Comparison of ENCODE assay signal across 8 cellular contexts in the genomic region with DNA sequence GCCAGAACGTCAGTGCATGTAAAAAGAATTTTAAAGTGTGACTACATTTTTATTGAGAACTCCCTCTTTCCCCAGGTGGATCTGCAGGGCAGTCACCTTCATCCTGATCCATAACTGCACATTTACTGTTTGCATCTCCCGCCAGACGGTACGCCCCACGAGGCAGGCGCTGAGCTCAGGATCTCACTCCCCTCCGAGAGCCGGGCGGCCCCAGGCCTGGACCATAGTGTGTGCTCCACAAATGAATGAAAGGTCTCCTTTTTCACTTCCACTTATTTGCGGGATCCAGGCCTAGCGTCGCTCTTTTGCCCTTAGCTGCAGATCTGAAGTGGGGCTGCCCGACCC. TPM values are rescaled to one million over a fixed set of nuclear protein-coding genes. Genes with fewer than 3 reads are reported as not detected.
DNase-seq lines count a peak whose midpoint lies in the region; ATAC-seq and TF ChIP-seq lines count a peak whose summit lies in the region.

No MANE protein-coding gene starts in this region.

- H3K27me3 ChIP-seq in CD4-positive, alpha-beta memory T cell (ENCODE audit: insufficient read depth, low read length): no peaks in the 10 kb centered on the region
- H3K27me3 ChIP-seq in RWPE2 (ENCODE audit: insufficient read depth, poor library complexity, severe bottlenecking): no peaks in the 10 kb centered on the region

- peak overlapping the region; percentile 87 to 99 (median 96) for H3K27ac Mint-ChIP-seq in CD4-positive, alpha-beta memory T cell
- H3K27ac Mint-ChIP-seq in stimulated activated effector memory CD8-positive, alpha-beta T cell treated with anti-CD3 and anti-CD28 coated beads, Interleukin-12 subunit alpha, Interleukin-12 subunit beta, amount 100 ng/mL, for 72 hours: peak overlapping the region; percentile 93

- H3K4me1 ChIP-seq in CD4-positive, alpha-beta memory T cell (ENCODE audit: insufficient read depth, low read length): peaks cover 48% of the 10 kb centered on the region
- peaks cover 9% of the 10 kb centered on the region for H3K4me1 ChIP-seq in RWPE2 (ENCODE audit: insufficient read depth, poor library complexity, severe bottlenecking)

- CTCF ChIA-PET in CD4-positive, alpha-beta memory T cell (lab: Charles Lee; ENCODE audit: partially characterized antibody): interaction anchor here (0.7 to 1.0 kb wide), 3 partner anchors 10 to 21 kb away, joined by 3 to 5 read pairs (median 3); no protein-coding TSS in a partner anchor

- H3K27me3 Mint-ChIP-seq in CD4-positive, alpha-beta memory T cell: no peaks in the 10 kb centered on the region

- H3K9me3 Mint-ChIP-seq in CD4-positive, alpha-beta memory T cell: peaks cover 0 to 1% (median 0%) of the 10 kb centered on the region in 8 donors
- H3K9me3 Mint-ChIP-seq in stimulated activated effector memory CD8-positive, alpha-beta T cell treated with anti-CD3 and anti-CD28 coated beads, Interleukin-12 subunit alpha, Interleukin-12 subunit beta, amount 100 ng/mL, for 72 hours: no peaks in the 10 kb centered on the region

- ATAC-seq in HG03159 (IDR thresholded peaks at IDR 0.05; ENCODE audit: unreplicated experiment) (peak; percentile 48), RWPE2 (ENCODE audit: low read depth) (peak; percentile 41), left lobe of liver (peak; percentile 50)
- ATAC-seq in stimulated activated effector memory CD8-positive, alpha-beta T cell treated with anti-CD3 and anti-CD28 coated beads, Interleukin-12 subunit alpha, Interleukin-12 subunit beta, amount 100 ng/mL, for 72 hours: peak; percentile 63

- H3K36me3 Mint-ChIP-seq in CD4-positive, alpha-beta memory T cell: peaks cover 38 to 78% of the 10 kb centered on the region in 2 donors
- H3K36me3 Mint-ChIP-seq in stimulated activated effector memory CD8-positive, alpha-beta T cell treated with anti-CD3 and anti-CD28 coated beads, Interleukin-12 subunit alpha, Interleukin-12 subunit beta, amount 100 ng/mL, for 72 hours: peaks cover 61% of the 10 kb centered on the region

- H3K4me3 ChIP-seq in CD4-positive, alpha-beta memory T cell (ENCODE audit: low read length in 2 of 2): peak overlapping the region; percentile 90 to 94
- H3K4me3 ChIP-seq in RWPE2 (ENCODE audit: severe bottlenecking): peak overlapping the region; percentile 59

- peak overlapping the region; percentile 98 to 100 (median 98) for H3K4me3 Mint-ChIP-seq in CD4-positive, alpha-beta memory T cell
- H3K4me3 Mint-ChIP-seq in stimulated activated effector memory CD8-positive, alpha-beta T cell treated with anti-CD3 and anti-CD28 coated beads, Interleukin-12 subunit alpha, Interleukin-12 subunit beta, amount 100 ng/mL, for 72 hours: peak overlapping the region; percentile 98

- TF ChIP-seq CTCF in RWPE2 (IDR thresholded peaks at IDR 0.05; ENCODE audit: poor library complexity, severe bottlenecking): no peak

- POLR2A ChIA-PET in CD4-positive, alpha-beta memory T cell (lab: Charles Lee; ENCODE audit: partially characterized antibody): interaction anchor here (0.8 to 1.5 kb wide), 6 partner anchors 11 to 644 kb away, joined by 3 to 9 read pairs (median 3); no protein-coding TSS in a partner anchor

- no peaks in the 10 kb centered on the region for H3K9me3 ChIP-seq in CD4-positive, alpha-beta memory T cell (ENCODE audit: control insufficient read depth in 1 of 2, low read length in 2 of 2)
- H3K9me3 ChIP-seq in RWPE2 (ENCODE audit: severe bottlenecking): no peaks in the 10 kb centered on the region

- intact Hi-C loops in CD4-positive, alpha-beta memory T cell (cut with micrococcal nuclease): loop anchor here (5.0 to 10.0 kb wide), 4 partner anchors 561 to 1911 kb away; a partner anchor contains a TSS

- H3K27ac ChIP-seq in CD4-positive, alpha-beta memory T cell (ENCODE audit: low read depth, low read length): peak overlapping the region; percentile 67
- H3K27ac ChIP-seq in RWPE2 (ENCODE audit: poor library complexity, severe bottlenecking) (peak overlapping the region; percentile 65), caudate nucleus (ENCODE audit: low read depth, low read length) (peak overlapping the region; percentile 65)

- peaks cover 39% of the 10 kb centered on the region for H3K36me3 ChIP-seq in CD4-positive, alpha-beta memory T cell (ENCODE audit: insufficient read depth, low read length)
- H3K36me3 ChIP-seq in RWPE2 (ENCODE audit: low read depth): peaks cover 72% of the 10 kb centered on the region

- peaks cover 35 to 76% (median 53%) of the 10 kb centered on the region in 4 donors for H3K4me1 Mint-ChIP-seq in CD4-positive, alpha-beta memory T cell
- H3K4me1 Mint-ChIP-seq in stimulated activated effector memory CD8-positive, alpha-beta T cell treated with anti-CD3 and anti-CD28 coated beads, Interleukin-12 subunit alpha, Interleukin-12 subunit beta, amount 100 ng/mL, for 72 hours: peaks cover 34% of the 10 kb centered on the region

- peak in 1 of 5 donors; percentile 44 for DNase-seq in CD4-positive, alpha-beta memory T cell
- peak; percentile 5 for DNase-seq in GM19240 (ENCODE audit: insufficient read length, low spot score)
- DNase-seq in RWPE2 (ENCODE audit: low spot score): no peak
- DNase-seq in caudate nucleus (lab: John Stamatoyannopoulos, UW): peak in 10 of 61 donors; percentile 11 to 51 (median 35)
- peak; percentile 46 for DNase-seq in left lobe of liver (ENCODE audit: low spot score)
- peak in 1 of 2 donors; percentile 12 for DNase-seq in stimulated activated effector memory CD8-positive, alpha-beta T cell treated with anti-CD3 and anti-CD28 coated beads, Interleukin-12 subunit alpha, Interleukin-12 subunit beta, amount 100 ng/mL, for 72 hours (ENCODE audit: low spot score in 2 of 2)
- no peak for DNase-seq in kidney glomerular epithelial cell (lab: John Stamatoyannopoulos, UW)

RNA-seq across cellular contexts. Expression of a gene that starts 0.4 kb away (rescaled TPM):
- 10 to 100 TPM; 76.1 to 92.6 TPM for total RNA-seq in CD4-positive, alpha-beta memory T cell
- 10 to 100 TPM in 1 of 2 donors, 1 to 10 TPM in 1; 8.8 to 25.3 TPM for polyA plus RNA-seq in CD4-positive, alpha-beta memory T cell
- 26.3 TPM for total RNA-seq in left lobe of liver

RNA-seq across cellular contexts. Expression of a gene that starts 0.6 kb away (rescaled TPM):
- total RNA-seq in CD4-positive, alpha-beta memory T cell: 10 to 100 TPM; 26.9 to 30.9 TPM
- 10 to 100 TPM; 20.1 to 27.6 TPM for polyA plus RNA-seq in CD4-positive, alpha-beta memory T cell
- total RNA-seq in left lobe of liver: 8.2 TPM

Comparison
In these comparisons a context has a peak if more than half of its experiments do, and no peak if none do; other contexts are left out.
1. DNase-seq: peak in GM19240 (single experiment) and left lobe of liver (single experiment); none in RWPE2 (single experiment) and kidney glomerular epithelial cell (single experiment).
2. Peak in every context shown above with its lines, with median percentiles within 50 percentile points of each other: H3K27ac ChIP-seq and ATAC-seq.